ENCODE assay signal across 8 cellular contexts in the genomic region with DNA sequence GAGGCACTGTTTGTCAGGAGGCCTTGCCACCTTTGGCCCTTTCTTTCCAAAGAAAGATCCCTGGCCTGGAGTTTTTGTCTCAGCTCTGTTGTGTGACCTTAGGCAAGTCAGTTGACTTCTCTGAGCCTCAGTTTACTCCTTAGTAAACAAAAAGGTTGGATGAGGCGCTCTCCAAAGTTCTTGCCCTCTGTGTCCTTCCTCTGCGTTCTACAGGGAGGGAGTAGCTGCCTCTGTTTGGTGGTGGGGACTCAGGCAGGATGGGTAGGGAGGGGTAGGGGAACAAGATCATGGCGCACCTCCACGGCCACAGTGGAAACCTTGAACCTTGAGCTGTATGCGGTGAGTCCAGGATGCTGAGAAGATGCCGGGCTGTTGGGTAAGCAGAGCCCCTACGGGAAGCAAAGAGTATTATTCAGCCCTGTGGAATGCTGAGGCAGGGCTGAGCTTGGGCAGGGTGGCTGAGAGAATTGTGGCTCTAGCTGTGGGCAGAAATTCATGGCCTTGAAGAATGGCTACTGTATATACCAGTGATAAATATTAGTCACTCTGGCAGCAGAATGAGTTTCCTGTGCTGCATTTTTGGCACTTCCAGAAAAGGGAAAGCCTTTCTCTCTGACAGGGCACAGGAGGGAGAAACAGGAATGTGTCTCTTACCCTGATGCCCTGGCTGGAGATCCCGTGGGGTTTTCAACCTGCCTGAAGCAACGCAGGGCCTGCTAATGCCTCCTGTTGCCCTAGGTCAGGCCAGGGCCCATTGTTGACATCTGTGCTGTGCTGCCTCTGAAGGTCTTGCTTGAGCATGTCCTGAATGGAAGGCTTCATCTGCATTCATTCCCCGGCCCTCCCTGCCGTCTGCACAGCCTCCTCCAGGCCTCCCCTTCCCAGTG. TPM values are rescaled to one million over a fixed set of nuclear protein-coding genes. Genes with fewer than 3 reads are reported as not detected.
DNase-seq lines count a peak whose midpoint lies in the region; ATAC-seq and TF ChIP-seq lines count a peak whose summit lies in the region.

No MANE protein-coding gene starts in this region.

- ATAC-seq in SK-N-SH treated with all-trans-retinoic acid at 6 μM for 48 hours (peak; percentile 84), HG03442 (IDR thresholded peaks at IDR 0.05; ENCODE audit: unreplicated experiment) (no peak)

- no peaks in the 10 kb centered on the region for H3K36me3 ChIP-seq in effector memory CD4-positive, alpha-beta T cell (ENCODE audit: control insufficient read depth, insufficient read depth, low read length)

- no peak overlapping the region for H3K27ac ChIP-seq in effector memory CD4-positive, alpha-beta T cell (ENCODE audit: insufficient read depth, low read length, poor library complexity, severe bottlenecking)

- peaks cover 76% of the 10 kb centered on the region for H3K4me1 ChIP-seq in effector memory CD4-positive, alpha-beta T cell (ENCODE audit: control insufficient read depth, insufficient read depth, low read length, poor library complexity, severe bottlenecking)

- peak; percentile 82 for DNase-seq in ELF-1 (ENCODE audit: low read depth, low spot score)
- DNase-seq in foreskin fibroblast = peak; percentile 97 to 98
- DNase-seq in renal cortical epithelial cell (ENCODE audit: low read depth) = peak; percentile 99
- no peak for DNase-seq in putamen (ENCODE audit: low spot score)
- DNase-seq in effector memory CD4-positive, alpha-beta T cell = no peak
- no peak for DNase-seq in globus pallidus (ENCODE audit: low spot score)

- H3K4me3 ChIP-seq in foreskin fibroblast (ENCODE audit: low read depth in 1 of 2, low read length in 2 of 2) = no peak overlapping the region
- H3K4me3 ChIP-seq in effector memory CD4-positive, alpha-beta T cell (ENCODE audit: insufficient read depth, low read depth, low read length, poor library complexity, severe bottlenecking) = no peak overlapping the region

- no peaks in the 10 kb centered on the region for H3K27me3 ChIP-seq in effector memory CD4-positive, alpha-beta T cell (replicated peaks; ENCODE audit: control insufficient read depth, insufficient read depth, low read length, poor library complexity, severe bottlenecking)

- TF ChIP-seq CTCF in foreskin fibroblast (IDR thresholded peaks at IDR 0.05; ENCODE audit: low read depth, low read length) = no peak

- H3K9me3 ChIP-seq in effector memory CD4-positive, alpha-beta T cell (ENCODE audit: control insufficient read depth, low read length) = no peaks in the 10 kb centered on the region

TF ChIP-seq in SK-N-SH treated with all-trans-retinoic acid at 6 μM for 48 hours, 23 proteins besides CTCF, POLR2A, EP300 and RAD21:
- TF ChIP-seq GLIS3 (CRISPR knock-in tag; IDR thresholded peaks at IDR 0.05) (no peak), SNAI2 (CRISPR knock-in tag; IDR thresholded peaks at IDR 0.05) (peak; percentile 18; the same call in 1 of the 2 replicates), CSDC2 (CRISPR knock-in tag; IDR thresholded peaks at IDR 0.05) (peak; percentile 74), ESRRG (CRISPR knock-in tag; IDR thresholded peaks at IDR 0.05) (no peak), RARB (CRISPR knock-in tag; IDR thresholded peaks at IDR 0.05) (no peak), ISL1 (CRISPR knock-in tag; IDR thresholded peaks at IDR 0.05) (peak; percentile 72), TOX (CRISPR knock-in tag; IDR thresholded peaks at IDR 0.05; ENCODE audit: borderline replicate concordance) (peak; percentile 9; the same call in 1 of the 2 replicates), OSR1 (CRISPR knock-in tag; IDR thresholded peaks at IDR 0.05) (no peak), ZNF8 (CRISPR knock-in tag; IDR thresholded peaks at IDR 0.05) (no peak), ZFP30 (CRISPR knock-in tag; IDR thresholded peaks at IDR 0.05) (peak; percentile 9; the same call in 1 of the 2 replicates)
- TF ChIP-seq, protein P1, sequence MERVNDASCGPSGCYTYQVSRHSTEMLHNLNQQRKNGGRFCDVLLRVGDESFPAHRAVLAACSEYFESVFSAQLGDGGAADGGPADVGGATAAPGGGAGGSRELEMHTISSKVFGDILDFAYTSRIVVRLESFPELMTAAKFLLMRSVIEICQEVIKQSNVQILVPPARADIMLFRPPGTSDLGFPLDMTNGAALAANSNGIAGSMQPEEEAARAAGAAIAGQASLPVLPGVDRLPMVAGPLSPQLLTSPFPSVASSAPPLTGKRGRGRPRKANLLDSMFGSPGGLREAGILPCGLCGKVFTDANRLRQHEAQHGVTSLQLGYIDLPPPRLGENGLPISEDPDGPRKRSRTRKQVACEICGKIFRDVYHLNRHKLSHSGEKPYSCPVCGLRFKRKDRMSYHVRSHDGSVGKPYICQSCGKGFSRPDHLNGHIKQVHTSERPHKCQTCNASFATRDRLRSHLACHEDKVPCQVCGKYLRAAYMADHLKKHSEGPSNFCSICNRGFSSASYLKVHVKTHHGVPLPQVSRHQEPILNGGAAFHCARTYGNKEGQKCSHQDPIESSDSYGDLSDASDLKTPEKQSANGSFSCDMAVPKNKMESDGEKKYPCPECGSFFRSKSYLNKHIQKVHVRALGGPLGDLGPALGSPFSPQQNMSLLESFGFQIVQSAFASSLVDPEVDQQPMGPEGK (CRISPR knock-in tag; IDR thresholded peaks at IDR 0.05; ENCODE audit: borderline replicate concordance) = 0 out of 2 replicates have a peak, but pooled peaks have one; percentile 20
- TF ChIP-seq, protein P2, sequence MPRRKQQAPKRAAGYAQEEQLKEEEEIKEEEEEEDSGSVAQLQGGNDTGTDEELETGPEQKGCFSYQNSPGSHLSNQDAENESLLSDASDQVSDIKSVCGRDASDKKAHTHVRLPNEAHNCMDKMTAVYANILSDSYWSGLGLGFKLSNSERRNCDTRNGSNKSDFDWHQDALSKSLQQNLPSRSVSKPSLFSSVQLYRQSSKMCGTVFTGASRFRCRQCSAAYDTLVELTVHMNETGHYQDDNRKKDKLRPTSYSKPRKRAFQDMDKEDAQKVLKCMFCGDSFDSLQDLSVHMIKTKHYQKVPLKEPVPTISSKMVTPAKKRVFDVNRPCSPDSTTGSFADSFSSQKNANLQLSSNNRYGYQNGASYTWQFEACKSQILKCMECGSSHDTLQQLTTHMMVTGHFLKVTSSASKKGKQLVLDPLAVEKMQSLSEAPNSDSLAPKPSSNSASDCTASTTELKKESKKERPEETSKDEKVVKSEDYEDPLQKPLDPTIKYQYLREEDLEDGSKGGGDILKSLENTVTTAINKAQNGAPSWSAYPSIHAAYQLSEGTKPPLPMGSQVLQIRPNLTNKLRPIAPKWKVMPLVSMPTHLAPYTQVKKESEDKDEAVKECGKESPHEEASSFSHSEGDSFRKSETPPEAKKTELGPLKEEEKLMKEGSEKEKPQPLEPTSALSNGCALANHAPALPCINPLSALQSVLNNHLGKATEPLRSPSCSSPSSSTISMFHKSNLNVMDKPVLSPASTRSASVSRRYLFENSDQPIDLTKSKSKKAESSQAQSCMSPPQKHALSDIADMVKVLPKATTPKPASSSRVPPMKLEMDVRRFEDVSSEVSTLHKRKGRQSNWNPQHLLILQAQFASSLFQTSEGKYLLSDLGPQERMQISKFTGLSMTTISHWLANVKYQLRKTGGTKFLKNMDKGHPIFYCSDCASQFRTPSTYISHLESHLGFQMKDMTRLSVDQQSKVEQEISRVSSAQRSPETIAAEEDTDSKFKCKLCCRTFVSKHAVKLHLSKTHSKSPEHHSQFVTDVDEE (CRISPR knock-in tag; IDR thresholded peaks at IDR 0.05) = 0 out of 2 replicates have a peak, but pooled peaks have one; percentile 20
- TF ChIP-seq, protein P3, sequence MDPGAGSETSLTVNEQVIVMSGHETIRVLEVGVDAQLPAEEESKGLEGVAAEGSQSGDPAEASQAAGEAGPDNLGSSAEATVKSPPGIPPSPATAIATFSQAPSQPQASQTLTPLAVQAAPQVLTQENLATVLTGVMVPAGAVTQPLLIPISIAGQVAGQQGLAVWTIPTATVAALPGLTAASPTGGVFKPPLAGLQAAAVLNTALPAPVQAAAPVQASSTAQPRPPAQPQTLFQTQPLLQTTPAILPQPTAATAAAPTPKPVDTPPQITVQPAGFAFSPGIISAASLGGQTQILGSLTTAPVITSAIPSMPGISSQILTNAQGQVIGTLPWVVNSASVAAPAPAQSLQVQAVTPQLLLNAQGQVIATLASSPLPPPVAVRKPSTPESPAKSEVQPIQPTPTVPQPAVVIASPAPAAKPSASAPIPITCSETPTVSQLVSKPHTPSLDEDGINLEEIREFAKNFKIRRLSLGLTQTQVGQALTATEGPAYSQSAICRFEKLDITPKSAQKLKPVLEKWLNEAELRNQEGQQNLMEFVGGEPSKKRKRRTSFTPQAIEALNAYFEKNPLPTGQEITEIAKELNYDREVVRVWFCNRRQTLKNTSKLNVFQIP (CRISPR knock-in tag; IDR thresholded peaks at IDR 0.05; ENCODE audit: borderline replicate concordance, low read depth) = peak; percentile 11; the same call in 1 of the 2 replicates
TF ChIP-seq in SK-N-SH treated with all-trans-retinoic acid at 6 μM for 48 hours: peak in this region for 8.

RNA-seq across cellular contexts. Expression of a gene that starts 39.9 kb away (rescaled TPM):
- total RNA-seq in renal cortical epithelial cell = 28.8 and 31.4 TPM in 2 replicates

Comparison
In these comparisons a context has a peak if more than half of its experiments do, and no peak if none do; other contexts are left out.
1. DNase-seq: peak in ELF-1 (single experiment), foreskin fibroblast (2 of 2) and renal cortical epithelial cell (single experiment); none in putamen (single experiment), effector memory CD4-positive, alpha-beta T cell (0 of 3) and globus pallidus (single experiment).